35 cellular contexts compared by ENCODE assay signal in genomic region chr19:936175-936546, GRCh38. TPM values are rescaled to one million over a fixed set of nuclear protein-coding genes. Genes with fewer than 3 reads are reported as not detected.
"Had no signal": no experiment of that assay in that cellular context is flagged by ENCODE, and none has a peak within 500 bp of the region (broad histone marks: within the 10 kb centered on the region; RNA-seq: fewer than 3 reads in every experiment).

No MANE protein-coding gene starts in this region.

- H3K36me3 ChIP-seq: gastrocnemius medialis, heart left ventricle had no signal

- H3K4me3 Mint-ChIP-seq: activated B cell treated with CpG ODN at 0.5 μM for 24 hours; activated CD8-positive, alpha-beta T cell treated with anti-CD3 and anti-CD28 coated beads for 36 hours; activated naive CD8-positive, alpha-beta T cell; activated T-cell treated with anti-CD3 and anti-CD28 coated beads, Interleukin-2, amount 50 U/mL, for 4 hours; activated T-helper 17 cell treated with anti-CD3 and anti-CD28 coated beads, Interleukin-2, amount 50 U/mL, for 72 hours; central memory CD8-positive, alpha-beta T cell; effector memory CD8-positive, alpha-beta T cell had no signal

- H3K27ac ChIP-seq: brain microvascular endothelial cell, coronary artery, foreskin keratinocyte had no signal

- H3K9me3 Mint-ChIP-seq: activated B cell treated with CpG ODN at 0.5 μM for 24 hours; activated T-cell treated with anti-CD3 and anti-CD28 coated beads, Interleukin-2, amount 50 U/mL, for 4 hours; activated T-helper 17 cell treated with anti-CD3 and anti-CD28 coated beads, Interleukin-2, amount 50 U/mL, for 72 hours; central memory CD8-positive, alpha-beta T cell had no signal

- ATAC-seq: activated CD4-positive, CD25-positive, alpha-beta regulatory T cell treated with anti-CD3 and anti-CD28 coated beads, Interleukin-2, amount 50 U/mL, for 24 hours; activated CD8-positive, alpha-beta T cell treated with anti-CD3 and anti-CD28 coated beads for 36 hours; activated T-cell treated with anti-CD3 and anti-CD28 coated beads, Interleukin-2, amount 50 U/mL, for 4 hours; activated T-helper 17 cell treated with anti-CD3 and anti-CD28 coated beads, Interleukin-2, amount 50 U/mL, for 72 hours; effector memory CD8-positive, alpha-beta T cell; foreskin keratinocyte; gastrocnemius medialis; heart left ventricle had no signal

- H3K9me3 ChIP-seq: esophagus muscularis mucosa, gastrocnemius medialis, heart left ventricle had no signal

- H3K27me3 ChIP-seq: brain microvascular endothelial cell, esophagus muscularis mucosa, foreskin keratinocyte, gastrocnemius medialis, heart left ventricle had no signal

- DNase-seq: activated B cell treated with CpG ODN at 0.5 μM for 24 hours; activated CD4-positive, alpha-beta T cell treated with anti-CD3 and anti-CD28 coated beads for 48 hours; activated CD4-positive, alpha-beta T cell treated with anti-CD3 and anti-CD28 coated beads, Interleukin-2, amount 50 U/mL, for 1 hour; activated CD4-positive, alpha-beta T cell treated with anti-CD3 and anti-CD28 coated beads, Interleukin-2, amount 50 U/mL, for 48 hours; activated CD8-positive, alpha-beta memory T cell treated with anti-CD3 and anti-CD28 coated beads for 24 hours; activated CD8-positive, alpha-beta T cell treated with anti-CD3 and anti-CD28 coated beads for 36 hours; activated effector memory CD4-positive, alpha-beta T cell treated with Interleukin-2 at 50 U/mL for 16 hours; activated gamma-delta T cell treated with Interleukin-2 at 50 U/mL for 16 hours; activated naive CD4-positive, alpha-beta T cell treated with anti-CD3 and anti-CD28 coated beads, Interleukin-2, amount 50 U/mL, for 16 hours; activated naive CD4-positive, alpha-beta T cell treated with Interleukin-2 at 50 U/mL for 16 hours; activated T-cell treated with anti-CD3 and anti-CD28 coated beads, Interleukin-2, amount 50 U/mL, for 4 hours; amniotic stem cell; anterior cingulate cortex; brain microvascular endothelial cell; dermis blood vessel endothelial cell; effector CD4-positive, alpha-beta T cell; effector memory CD8-positive, alpha-beta T cell; erythroblast; foreskin keratinocyte; gastrocnemius medialis; glutamatergic neuron; heart left ventricle; T-helper 2 cell had no signal

- H3K27ac Mint-ChIP-seq: activated CD8-positive, alpha-beta T cell treated with anti-CD3 and anti-CD28 coated beads for 36 hours; activated naive CD8-positive, alpha-beta T cell had no signal

- H3K27me3 Mint-ChIP-seq: activated B cell treated with CpG ODN at 0.5 μM for 24 hours; activated naive CD8-positive, alpha-beta T cell; activated T-helper 17 cell treated with anti-CD3 and anti-CD28 coated beads, Interleukin-2, amount 50 U/mL, for 72 hours; central memory CD8-positive, alpha-beta T cell; effector memory CD8-positive, alpha-beta T cell had no signal

- H3K4me3 ChIP-seq: coronary artery, esophagus muscularis mucosa, gastrocnemius medialis had no signal

- H3K36me3 Mint-ChIP-seq: activated naive CD8-positive, alpha-beta T cell had no signal

- FAIRE-seq: astrocyte, bronchial epithelial cell had no signal

RNA-seq across cellular contexts. Expression of gene KISS1R, which starts 19.0 kb away (rescaled TPM):
- total RNA-seq: astrocyte, bronchial epithelial cell, cardiac septum, dermis blood vessel endothelial cell, esophagus muscularis mucosa, foreskin keratinocyte, gastrocnemius medialis, heart left ventricle had no signal
- polyA plus RNA-seq: foreskin keratinocyte, heart left ventricle had no signal

RNA-seq across cellular contexts. Expression of gene RNU6-9, which starts 42.9 kb away (rescaled TPM):
- total RNA-seq: activated B cell treated with CpG ODN at 0.5 μM for 24 hours; activated CD8-positive, alpha-beta T cell treated with anti-CD3 and anti-CD28 coated beads for 36 hours; activated T-cell treated with anti-CD3 and anti-CD28 coated beads, Interleukin-2, amount 50 U/mL, for 4 hours; activated T-helper 17 cell treated with anti-CD3 and anti-CD28 coated beads, Interleukin-2, amount 50 U/mL, for 72 hours; astrocyte; bronchial epithelial cell; cardiac septum; cerebellum; dermis blood vessel endothelial cell; esophagus muscularis mucosa; foreskin keratinocyte; gastrocnemius medialis; heart left ventricle; T-helper 1 cell treated with Interleukin-12 subunit alpha and Interleukin-12 subunit beta and Interleukin-4 antibody, amounts not matched to agents 30 ng/mL and 1 ng/mL, for 36 hours had no signal
- polyA plus RNA-seq: adipose tissue, foreskin keratinocyte, heart left ventricle had no signal
